Comparison of ENCODE assay signal across 9 cellular contexts in the genomic region with DNA sequence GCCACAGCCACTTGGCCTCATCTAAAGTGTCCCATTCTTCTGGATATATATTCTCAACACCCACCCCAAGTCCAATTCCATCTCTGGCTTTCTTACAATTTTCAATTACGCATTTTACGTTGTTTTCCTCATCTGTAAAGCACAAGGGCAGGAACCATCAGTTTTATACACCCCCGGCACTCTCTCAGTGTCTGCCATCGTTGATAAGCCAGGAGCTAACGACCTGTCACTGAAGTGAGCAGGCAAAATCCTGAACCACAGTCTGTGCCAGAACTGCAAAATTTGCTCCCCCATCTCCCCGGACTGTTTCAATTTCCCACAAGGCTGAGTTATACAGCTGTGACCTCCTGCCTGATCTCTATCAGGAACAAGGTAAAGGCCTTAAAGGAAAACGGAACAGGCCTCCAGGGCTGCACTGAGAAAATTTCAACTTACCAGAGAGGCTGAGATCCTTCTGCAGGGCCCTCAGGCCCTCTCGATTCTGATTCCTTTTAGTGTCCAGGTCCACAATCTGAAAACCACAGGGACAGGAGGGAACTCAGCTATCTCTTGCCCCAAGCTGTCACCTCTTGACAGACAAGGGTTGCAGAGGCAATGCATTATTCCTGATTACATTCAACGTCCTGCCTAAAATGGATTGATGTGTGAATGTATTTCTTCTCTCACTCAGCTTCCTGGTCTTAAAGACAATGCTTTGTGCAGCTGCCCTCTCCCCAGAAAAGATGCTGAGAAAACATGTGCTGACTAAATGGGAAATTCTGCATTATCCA. TPM values are rescaled to one million over a fixed set of nuclear protein-coding genes. Genes with fewer than 3 reads are reported as not detected.
A peak's percentile ranks its signal among the peaks of the same experiment; 100 is the strongest.
DNase-seq lines count a peak whose midpoint lies in the region; ATAC-seq and TF ChIP-seq lines count a peak whose summit lies in the region.
"Had no signal": no experiment of that assay in that cellular context is flagged by ENCODE, and none has a peak within 500 bp of the region (broad histone marks: within the 10 kb centered on the region; RNA-seq: fewer than 3 reads in every experiment).

No MANE protein-coding gene starts in this region.

- H3K4me2 ChIP-seq in GM23248 (ENCODE audit: unreplicated experiment) (peak overlapping the region; percentile 91), OCI-LY1 (ENCODE audit: low read length) (peak overlapping the region; percentile 100), osteoblast (ENCODE audit: insufficient read depth, low read length) (peak overlapping the region; percentile 93)

- no peak overlapping the region for H2AFZ ChIP-seq in GM23248
- no peak overlapping the region for H2AFZ ChIP-seq in OCI-LY1 (ENCODE audit: low read length)
- H2AFZ ChIP-seq in osteoblast (ENCODE audit: low read length): no peak overlapping the region

- in situ Hi-C loops in GM23248 (cut with MboI): no loop called here

- H3K9me2 ChIP-seq in GM23248 (ENCODE audit: insufficient read depth) (no peaks in the 10 kb centered on the region), OCI-LY1 (ENCODE audit: low read depth, low read length) (no peaks in the 10 kb centered on the region)

- H3K9me3 ChIP-seq in GM23248 (ENCODE audit: low read depth) (no peaks in the 10 kb centered on the region), OCI-LY1 (ENCODE audit: low read length) (no peaks in the 10 kb centered on the region), osteoblast (ENCODE audit: low read depth, low read length) (no peaks in the 10 kb centered on the region), WERI-Rb-1 (ENCODE audit: severe bottlenecking) (no peaks in the 10 kb centered on the region)

- H3K9ac ChIP-seq in GM23248: peak overlapping the region; percentile 93
- peak overlapping the region; percentile 99; the same call in 1 of the 2 replicates for H3K9ac ChIP-seq in OCI-LY1 (ENCODE audit: low read length)

- H3K27me3 ChIP-seq in GM23248 (replicated peaks; ENCODE audit: insufficient read depth) (no peaks in the 10 kb centered on the region), OCI-LY1 (ENCODE audit: insufficient read depth, low read length) (no peaks in the 10 kb centered on the region), osteoblast (ENCODE audit: insufficient read depth, low read length) (no peaks in the 10 kb centered on the region), WERI-Rb-1 (ENCODE audit: insufficient read depth, low read depth, severe bottlenecking) (no peaks in the 10 kb centered on the region)

- H3K36me3 ChIP-seq in GM23248 (ENCODE audit: low read depth) (peaks cover 19% of the 10 kb centered on the region), OCI-LY1 (ENCODE audit: insufficient read depth, low read length) (peaks cover 54% of the 10 kb centered on the region), osteoblast (ENCODE audit: insufficient read depth, low read length) (peaks cover 38% of the 10 kb centered on the region), WERI-Rb-1 (peaks cover 61% of the 10 kb centered on the region)

- ATAC-seq in HG03159 (IDR thresholded peaks at IDR 0.05; ENCODE audit: unreplicated experiment): no peak

- H3F3A ChIP-seq in GM23248 (ENCODE audit: insufficient read depth) (no peaks in the 10 kb centered on the region), OCI-LY1 (ENCODE audit: insufficient read depth, low read length) (no peaks in the 10 kb centered on the region)

- H4K20me1 ChIP-seq in GM23248 (ENCODE audit: insufficient read depth) (no peaks in the 10 kb centered on the region), OCI-LY1 (ENCODE audit: insufficient read depth, low read length) (no peaks in the 10 kb centered on the region), osteoblast (ENCODE audit: insufficient read depth, low read length) (peaks cover 30% of the 10 kb centered on the region)

- H3K4me1 ChIP-seq in GM23248 (ENCODE audit: insufficient read depth) (peaks cover 7% of the 10 kb centered on the region), OCI-LY1 (ENCODE audit: insufficient read depth, low read length, severe bottlenecking) (peaks cover 16% of the 10 kb centered on the region), osteoblast (ENCODE audit: insufficient read depth, low read length) (peaks cover 9% of the 10 kb centered on the region)

- 76 to 78% methylated on average over 9 of the region's 9 CpGs for WGBS in GM23248 (ENCODE audit: low coverage in 1 of 2, low lambda C conversion rate in 2 of 2, missing lambda C conversion rate in 2 of 2), 2 experiments

- H3K79me2 ChIP-seq in GM23248 (ENCODE audit: insufficient read depth) (peaks cover 31% of the 10 kb centered on the region), OCI-LY1 (ENCODE audit: insufficient read depth, low read length) (peaks cover 20% of the 10 kb centered on the region), osteoblast (ENCODE audit: insufficient read depth, low read length) (peaks cover 30% of the 10 kb centered on the region)

- DNase-seq in GM23248: no peak
- no peak for DNase-seq in coronary artery (ENCODE audit: low spot score)
- DNase-seq in osteoblast (ENCODE audit: insufficient read length, low spot score, missing footprints): no peak
- no peak for DNase-seq in NCI-H748 (lab: John Stamatoyannopoulos, UW; ENCODE audit: unreplicated experiment)
- DNase-seq in WERI-Rb-1: no peak
- no peak for DNase-seq in stimulated activated CD4-positive, alpha-beta T cell treated with anti-CD3 and anti-CD28 coated beads, Interleukin-4, amount 100 ng/mL, for 1 hour
- DNase-seq: activated CD8-positive, alpha-beta memory T cell treated with anti-CD3 and anti-CD28 coated beads for 24 hours had no signal

- H3K4me3 ChIP-seq in GM23248 (peak overlapping the region; percentile 99), OCI-LY1 (ENCODE audit: low read depth, low read length, poor library complexity, severe bottlenecking) (peak overlapping the region; percentile 98), coronary artery (peak overlapping the region; percentile 95), osteoblast (ENCODE audit: insufficient read depth, low read length) (peak overlapping the region; percentile 99), WERI-Rb-1 (ENCODE audit: low read depth, low read length) (no peak overlapping the region)

- TF ChIP-seq CTCF in OCI-LY1 (IDR thresholded peaks at IDR 0.05; ENCODE audit: low read length) (no peak), coronary artery (IDR thresholded peaks at IDR 0.05) (no peak), osteoblast (IDR thresholded peaks at IDR 0.05; ENCODE audit: extremely low read depth, low read depth, low read length) (no peak), WERI-Rb-1 (IDR thresholded peaks at IDR 0.05; ENCODE audit: low read depth, low read length) (no peak)

- no peak overlapping the region for H3K27ac ChIP-seq in GM23248
- no peak overlapping the region for H3K27ac ChIP-seq in OCI-LY1 (ENCODE audit: low read depth, low read length, poor library complexity, severe bottlenecking)
- H3K27ac ChIP-seq in coronary artery: no peak overlapping the region
- no peak overlapping the region for H3K27ac ChIP-seq in osteoblast (ENCODE audit: low read depth, low read length)
- H3K27ac ChIP-seq in WERI-Rb-1: no peak overlapping the region

RNA-seq across cellular contexts. Expression of a gene that starts 1.8 kb away (rescaled TPM):
- 5.7 and 10.8 TPM in 2 replicates for total RNA-seq in GM23248 (2014; rRNA removed; shearing (Covaris generic))
- polyA plus RNA-seq in GM23248 (2016; fragmentation: Nextera tagmentation; extraction: Ambion mirVana): 16.7 and 17.2 TPM in 2 replicates
- 2.2 and 2.7 TPM in 2 replicates for total RNA-seq in osteoblast

RNA-seq across cellular contexts. Expression of a gene that starts 17.9 kb away (rescaled TPM):
- total RNA-seq in GM23248 (2014; rRNA removed; shearing (Covaris generic)): not detected in 2 replicates
- not detected in 2 replicates for polyA plus RNA-seq in GM23248 (2016; fragmentation: Nextera tagmentation; extraction: Ambion mirVana)
- under 0.01 TPM in 1 of 2 replicates, not detected in the other for total RNA-seq in osteoblast
